8 cellular contexts compared by ENCODE assay signal in the genomic region with DNA sequence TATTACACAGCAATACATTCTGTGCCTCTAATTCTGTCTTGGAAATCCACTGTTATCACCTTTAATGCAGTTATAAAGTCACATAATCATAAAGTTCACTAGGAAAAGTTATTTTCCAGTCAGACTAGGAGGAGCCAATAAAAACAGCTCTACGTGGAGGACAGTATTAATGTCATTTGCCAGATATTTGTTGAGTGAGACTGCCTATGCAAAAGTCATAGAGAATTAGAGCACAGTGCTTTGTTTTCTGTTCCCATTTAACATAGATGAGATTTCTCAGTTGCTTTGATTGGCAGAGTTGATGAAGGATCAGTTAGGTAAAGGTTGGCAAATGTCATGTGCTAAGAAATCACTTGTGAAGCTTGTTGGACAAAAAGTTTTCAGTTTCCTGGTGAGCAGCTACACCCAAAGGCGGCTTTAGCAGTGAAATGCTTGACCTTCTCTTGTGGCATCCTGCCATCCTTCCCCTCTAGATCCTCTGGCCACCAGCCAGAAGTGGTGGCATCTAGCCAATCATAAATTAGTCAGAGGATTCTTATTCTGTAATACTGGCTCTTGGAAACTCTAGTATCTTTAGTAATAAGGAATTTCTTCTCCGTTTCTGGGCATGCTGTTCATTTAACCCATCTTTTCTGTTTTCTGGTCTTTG. TPM values are rescaled to one million over a fixed set of nuclear protein-coding genes. Genes with fewer than 3 reads are reported as not detected.
DNase-seq lines count a peak whose midpoint lies in the region; ATAC-seq and TF ChIP-seq lines count a peak whose summit lies in the region.

No MANE protein-coding gene starts in this region.

- H3K4me1 ChIP-seq in hepatocyte (ENCODE audit: insufficient read depth) (no peaks in the 10 kb centered on the region), tibial nerve (peaks cover 0 to 39% (median 22%) of the 10 kb centered on the region in 4 donors)

- no peaks in the 10 kb centered on the region for H4K20me1 ChIP-seq in hepatocyte (ENCODE audit: insufficient read depth, poor library complexity, severe bottlenecking)

- no peak overlapping the region for H3K4me3 ChIP-seq in hepatocyte
- no peak overlapping the region for H3K4me3 ChIP-seq in tibial nerve

- H3K36me3 ChIP-seq in hepatocyte (replicated peaks; ENCODE audit: insufficient read depth, low read depth) = no peaks in the 10 kb centered on the region
- peaks cover 0 to 12% (median 0%) of the 10 kb centered on the region in 3 donors for H3K36me3 ChIP-seq in tibial nerve

- 68% methylated on average over 3 of the region's 3 CpGs for WGBS in hepatocyte (ENCODE audit: low lambda C conversion rate, missing lambda C conversion rate)
- WGBS in tibial nerve, 2 donors = 9 to 12% methylated on average over 3 of the region's 3 CpGs

- ATAC-seq in GM19328 (IDR thresholded peaks at IDR 0.05; ENCODE audit: unreplicated experiment) (no peak), HG02852 (IDR thresholded peaks at IDR 0.05; ENCODE audit: unreplicated experiment) (no peak)

- H3K9me3 ChIP-seq in hepatocyte (ENCODE audit: low read depth) (no peaks in the 10 kb centered on the region), tibial nerve (no peaks in the 10 kb centered on the region)

- no peaks in the 10 kb centered on the region for H3K9me2 ChIP-seq in hepatocyte (replicated peaks; ENCODE audit: insufficient read depth)

- H3K27me3 ChIP-seq in hepatocyte = no peaks in the 10 kb centered on the region
- no peaks in the 10 kb centered on the region for H3K27me3 ChIP-seq in tibial nerve

- TF ChIP-seq CTCF in hepatocyte (IDR thresholded peaks at IDR 0.05; ENCODE audit: poor library complexity) (no peak), tibial nerve (IDR thresholded peaks at IDR 0.05) (no peak)

- peak in 1 of 2 donors; percentile 52 for TF ChIP-seq EP300 in tibial nerve (IDR thresholded peaks at IDR 0.05)

- DNase-seq in HT1080 (ENCODE audit: low read depth) (peak; percentile 87), anterior cingulate cortex (lab: John Stamatoyannopoulos, UW) (peak in 34 of 58 donors; percentile 1 to 72 (median 14)), hepatocyte (ENCODE audit: low spot score) (peak; percentile 46), tibial nerve (ENCODE audit: low spot score in 2 of 2) (peak; percentile 78 to 85), NCI-H2081 (lab: John Stamatoyannopoulos, UW) (no peak), T-helper 9 cell (no peak)

- no peaks in the 10 kb centered on the region for H3K79me2 ChIP-seq in hepatocyte

- H3K4me2 ChIP-seq in hepatocyte = peak overlapping the region; percentile 8

- H2AFZ ChIP-seq in hepatocyte = no peak overlapping the region

- no peak for TF ChIP-seq POLR2A in tibial nerve (IDR thresholded peaks at IDR 0.05)

- H3K27ac ChIP-seq in hepatocyte = no peak overlapping the region
- peak overlapping the region in 3 of 4 donors; percentile 52 to 82 (median 57) for H3K27ac ChIP-seq in tibial nerve

RNA-seq across cellular contexts. Expression of gene BCKDHB, which starts 37.0 kb away (rescaled TPM):
- 9.4 and 11.5 TPM in 2 replicates for total RNA-seq in HT1080 (2014; rRNA removed; shearing (Covaris generic))
- 13.3 and 14.6 TPM in 2 replicates for polyA plus RNA-seq in HT1080 (2015; cell fraction: cytosol; rRNA removed)
- 15.5 and 18.3 TPM in 2 replicates for polyA plus RNA-seq in HT1080 (2015; cell fraction: nucleus; rRNA removed)
- 32.0 and 33.8 TPM in 2 replicates for total RNA-seq in hepatocyte
- polyA plus RNA-seq in hepatocyte = 27.4 and 28.7 TPM in 2 replicates
- total RNA-seq in tibial nerve = 10 to 100 TPM; 13.5 to 28.7 (median 23.4) TPM

Comparison
In these comparisons a context has a peak if more than half of its experiments do, and no peak if none do; other contexts are left out.
1. DNase-seq: peak in HT1080 (single experiment), anterior cingulate cortex (34 of 58), hepatocyte (single experiment) and tibial nerve (2 of 2); none in NCI-H2081 (0 of 2) and T-helper 9 cell (single experiment).